ENCODE assay signal across 10 cellular contexts in genomic region chr6:49796842-49797455, GRCh38. TPM values are rescaled to one million over a fixed set of nuclear protein-coding genes. Genes with fewer than 3 reads are reported as not detected.
"Had no signal": no experiment of that assay in that cellular context is flagged by ENCODE, and none has a peak within 500 bp of the region (broad histone marks: within the 10 kb centered on the region; RNA-seq: fewer than 3 reads in every experiment).

No MANE protein-coding gene starts in this region.

RNA-seq across cellular contexts. Expression of gene PGK2, which starts 9.9 kb away (rescaled TPM):
- total RNA-seq: activated CD4-positive, alpha-beta memory T cell treated with anti-CD3 and anti-CD28 coated beads, Interleukin-2, amount 10 ng/mL, durations not matched to agents 7 days and 5 days; activated CD8-positive, alpha-beta memory T cell treated with anti-CD3 and anti-CD28 coated beads, Interleukin-2, amount 10 ng/mL, durations not matched to agents 7 days and 5 days; bronchial epithelial cell; esophagus mucosa; gastrocnemius medialis; lower lobe of right lung; mesenteric fat pad; natural killer cell; occipital lobe; thoracic aorta had no signal

RNA-seq across cellular contexts. Expression of gene CRISP3, which starts 52.8 kb away (rescaled TPM):
- total RNA-seq: activated CD4-positive, alpha-beta memory T cell treated with anti-CD3 and anti-CD28 coated beads, Interleukin-2, amount 10 ng/mL, durations not matched to agents 7 days and 5 days; activated CD8-positive, alpha-beta memory T cell treated with anti-CD3 and anti-CD28 coated beads, Interleukin-2, amount 10 ng/mL, durations not matched to agents 7 days and 5 days; gastrocnemius medialis; mesenteric fat pad; natural killer cell; thoracic aorta had no signal
